Comparison of ENCODE assay signal across 15 cellular contexts in genomic region chr3:150238043-150238802, GRCh38.
A peak's percentile ranks its signal among the peaks of the same experiment; 100 is the strongest.
DNase-seq lines count a peak whose midpoint lies in the region; ATAC-seq and TF ChIP-seq lines count a peak whose summit lies in the region.
"Had no signal": no experiment of that assay in that cellular context is flagged by ENCODE, and none has a peak within 500 bp of the region (broad histone marks: within the 10 kb centered on the region; RNA-seq: fewer than 3 reads in every experiment).

No MANE protein-coding gene starts in this region.

- H2AFZ ChIP-seq in neural progenitor cell (replicated peaks): no peak overlapping the region

- no peaks in the 10 kb centered on the region for H3K27me3 Mint-ChIP-seq in chondrocyte (ENCODE audit: low read depth)
- H3K27me3 Mint-ChIP-seq in neural progenitor cell (ENCODE audit: insufficient read depth, low read depth): peaks cover 4% of the 10 kb centered on the region
- H3K27me3 Mint-ChIP-seq: dendritic cell treated with granulocyte-macrophage colony-stimulating factor and Interleukin-4, amounts not matched to agents 40 ng/mL and 50 ng/mL, for 4 days had no signal

- DNase-seq in AG04450 (ENCODE audit: low read depth, low spot score): no peak
- peak; percentile 17 for DNase-seq in LoVo (ENCODE audit: low spot score)
- DNase-seq in chondrocyte (ENCODE audit: low spot score): no peak
- DNase-seq in neural progenitor cell (ENCODE audit: low spot score): no peak
- no peak for DNase-seq in NCI-H2081 (lab: John Stamatoyannopoulos, UW)
- DNase-seq: activated CD8-positive, alpha-beta T cell treated with anti-CD3 and anti-CD28 coated beads, Interleukin-2, amount 10 ng/mL, durations not matched to agents 7 days and 5 days; activated naive CD4-positive, alpha-beta T cell treated with anti-CD3 and anti-CD28 coated beads for 36 hours; GDM1; NCI-H1048 had no signal

- H3K4me3 ChIP-seq in AG04450 (ENCODE audit: low read depth, low read length): no peak overlapping the region
- no peak overlapping the region for H3K4me3 ChIP-seq in neural progenitor cell
- H3K4me3 ChIP-seq: heart left ventricle, right atrium auricular region had no signal

- H3K27ac Mint-ChIP-seq in chondrocyte (ENCODE audit: unreplicated experiment) (peak overlapping the region; percentile 91), neural progenitor cell (peak overlapping the region; percentile 67)
- H3K27ac Mint-ChIP-seq: activated CD8-positive, alpha-beta T cell treated with anti-CD3 and anti-CD28 coated beads, Interleukin-2, amount 10 ng/mL, durations not matched to agents 7 days and 5 days; activated naive CD4-positive, alpha-beta T cell treated with anti-CD3 and anti-CD28 coated beads for 36 hours; dendritic cell treated with granulocyte-macrophage colony-stimulating factor and Interleukin-4, amounts not matched to agents 40 ng/mL and 50 ng/mL, for 4 days had no signal

- H3K4me1 Mint-ChIP-seq in chondrocyte (ENCODE audit: low read depth): peaks cover 76% of the 10 kb centered on the region
- H3K4me1 Mint-ChIP-seq in neural progenitor cell: peaks cover 32% of the 10 kb centered on the region

- no peaks in the 10 kb centered on the region for H4K20me1 ChIP-seq in neural progenitor cell (ENCODE audit: low read depth)

- ATAC-seq in GM19395 (IDR thresholded peaks at IDR 0.05; ENCODE audit: unreplicated experiment): no peak
- no peak for ATAC-seq in GM19035 (IDR thresholded peaks at IDR 0.05; ENCODE audit: unreplicated experiment)
- no peak for ATAC-seq in HG03108 (IDR thresholded peaks at IDR 0.05; ENCODE audit: unreplicated experiment)
- ATAC-seq: activated CD8-positive, alpha-beta T cell treated with anti-CD3 and anti-CD28 coated beads, Interleukin-2, amount 10 ng/mL, durations not matched to agents 7 days and 5 days had no signal

- no peak overlapping the region for H3K4me3 Mint-ChIP-seq in chondrocyte (ENCODE audit: unreplicated experiment)
- no peak overlapping the region for H3K4me3 Mint-ChIP-seq in neural progenitor cell
- H3K4me3 Mint-ChIP-seq: activated CD8-positive, alpha-beta T cell treated with anti-CD3 and anti-CD28 coated beads, Interleukin-2, amount 10 ng/mL, durations not matched to agents 7 days and 5 days; activated naive CD4-positive, alpha-beta T cell treated with anti-CD3 and anti-CD28 coated beads for 36 hours; dendritic cell treated with granulocyte-macrophage colony-stimulating factor and Interleukin-4, amounts not matched to agents 40 ng/mL and 50 ng/mL, for 4 days had no signal

- peaks cover 15% of the 10 kb centered on the region for H3K4me1 ChIP-seq in neural progenitor cell

- H3K9me3 ChIP-seq in AG04450 (ENCODE audit: control insufficient read depth, insufficient read depth, low read length) (no peaks in the 10 kb centered on the region), neural progenitor cell (ENCODE audit: low read depth) (no peaks in the 10 kb centered on the region)
- H3K9me3 ChIP-seq: heart left ventricle, right atrium auricular region had no signal

- H3F3A ChIP-seq in neural progenitor cell (ENCODE audit: low read depth): no peaks in the 10 kb centered on the region

- H3K4me2 ChIP-seq in neural progenitor cell: no peak overlapping the region

- no peaks in the 10 kb centered on the region for H3K79me2 ChIP-seq in neural progenitor cell (ENCODE audit: low read depth)

- no peak for TF ChIP-seq CTCF in AG04450 (IDR thresholded peaks at IDR 0.05; ENCODE audit: low read depth, low read length)
- no peak for TF ChIP-seq CTCF in chondrocyte (IDR thresholded peaks at IDR 0.05)
- TF ChIP-seq CTCF in neural progenitor cell (IDR thresholded peaks at IDR 0.05): no peak

- no peaks in the 10 kb centered on the region for H3K36me3 ChIP-seq in neural progenitor cell
- H3K36me3 ChIP-seq: heart left ventricle, right atrium auricular region had no signal

- H3K27me3 ChIP-seq in AG04450 (ENCODE audit: control insufficient read depth, insufficient read depth, low read length) (no peaks in the 10 kb centered on the region), neural progenitor cell (no peaks in the 10 kb centered on the region)
- H3K27me3 ChIP-seq: heart left ventricle, right atrium auricular region had no signal

- CTCF ChIA-PET in AG04450 (lab: Charles Lee): interaction anchor here (0.7 to 2.2 kb wide), 5 partner anchors 10 to 271 kb away, joined by 3 to 7 read pairs (median 5); no protein-coding TSS in a partner anchor

- peaks cover 4% of the 10 kb centered on the region for H3K9me3 Mint-ChIP-seq in chondrocyte (ENCODE audit: low read depth)
- no peaks in the 10 kb centered on the region for H3K9me3 Mint-ChIP-seq in neural progenitor cell
- H3K9me3 Mint-ChIP-seq: activated naive CD4-positive, alpha-beta T cell treated with anti-CD3 and anti-CD28 coated beads for 36 hours; dendritic cell treated with granulocyte-macrophage colony-stimulating factor and Interleukin-4, amounts not matched to agents 40 ng/mL and 50 ng/mL, for 4 days had no signal

- H3K27ac ChIP-seq in AG04450 (ENCODE audit: low read depth, low read length) (peak overlapping the region; percentile 34), neural progenitor cell (no peak overlapping the region)

- POLR2A ChIA-PET in AG04450 (lab: Yijun Ruan, JAX): interaction anchor here (1.3 kb wide), 1 partner anchor 10 kb away, joined by 8 read pairs; no protein-coding TSS in a partner anchor

- H3K9ac ChIP-seq in neural progenitor cell: no peak overlapping the region

- H3K36me3 Mint-ChIP-seq in chondrocyte (ENCODE audit: low read depth): no peaks in the 10 kb centered on the region
- H3K36me3 Mint-ChIP-seq in neural progenitor cell: no peaks in the 10 kb centered on the region
